1 cellular context compared by ENCODE assay signal in the genomic region with DNA sequence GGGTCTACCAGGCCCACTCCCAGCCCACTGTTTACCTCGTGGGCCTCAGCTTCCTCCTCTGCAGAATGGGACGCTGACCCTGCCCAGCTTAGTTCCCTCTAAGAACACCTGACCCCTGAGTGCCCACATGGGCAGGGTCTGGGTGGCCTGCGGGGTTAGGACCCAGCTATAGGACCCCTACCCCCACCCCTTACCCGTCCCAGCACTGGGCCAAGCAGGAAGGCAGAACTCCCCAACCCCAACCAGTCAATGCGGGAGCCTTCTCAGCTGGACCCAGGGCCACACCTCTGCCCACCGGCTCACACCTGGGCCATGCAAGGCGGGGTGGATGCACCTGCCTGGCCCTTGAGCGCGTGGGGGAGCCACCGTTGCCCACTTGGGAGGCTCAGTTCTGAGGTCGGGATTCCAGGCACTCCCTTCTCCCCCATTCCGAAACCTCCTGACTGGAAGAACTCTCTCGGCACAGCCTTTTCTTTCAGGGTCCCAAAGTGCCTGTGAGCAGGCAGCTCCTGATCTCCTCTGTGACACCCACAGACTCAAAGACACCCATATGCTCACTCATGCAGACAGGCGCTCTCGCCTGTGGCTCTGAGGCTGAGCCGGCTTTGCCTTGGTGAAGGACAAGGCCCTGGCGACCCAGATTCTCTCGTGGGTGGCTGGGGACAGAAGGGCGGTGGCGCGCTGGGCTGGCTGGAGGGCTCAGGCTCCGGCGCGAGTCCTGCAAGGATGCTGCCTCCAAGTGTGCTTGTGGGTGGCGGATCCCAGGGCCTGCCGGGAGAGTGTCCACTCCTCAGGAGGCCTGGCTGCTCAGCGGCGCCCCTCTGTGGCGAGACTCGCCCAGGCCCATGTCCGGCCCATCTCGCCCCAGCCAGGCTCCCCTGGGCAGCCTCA.
TF ChIP-seq lines count a peak whose summit lies in the region.

No MANE protein-coding gene starts in this region.

TF ChIP-seq in A549, 52 proteins besides CTCF, POLR2A, EP300 and RAD21 (continued from another document):
- TF ChIP-seq MYC (IDR thresholded peaks at IDR 0.05; ENCODE audit: borderline replicate concordance, low read length): no peak
- TF ChIP-seq TP53 (CRISPR knock-in tag; IDR thresholded peaks at IDR 0.05): no peak
- no peak for TF ChIP-seq KDM5A (IDR thresholded peaks at IDR 0.05)
- no peak for TF ChIP-seq CBX2 (IDR thresholded peaks at IDR 0.05; ENCODE audit: borderline replicate concordance, low read depth)
- no peak for TF ChIP-seq EHMT2 (IDR thresholded peaks at IDR 0.05; ENCODE audit: low read depth)
- TF ChIP-seq, protein P1, sequence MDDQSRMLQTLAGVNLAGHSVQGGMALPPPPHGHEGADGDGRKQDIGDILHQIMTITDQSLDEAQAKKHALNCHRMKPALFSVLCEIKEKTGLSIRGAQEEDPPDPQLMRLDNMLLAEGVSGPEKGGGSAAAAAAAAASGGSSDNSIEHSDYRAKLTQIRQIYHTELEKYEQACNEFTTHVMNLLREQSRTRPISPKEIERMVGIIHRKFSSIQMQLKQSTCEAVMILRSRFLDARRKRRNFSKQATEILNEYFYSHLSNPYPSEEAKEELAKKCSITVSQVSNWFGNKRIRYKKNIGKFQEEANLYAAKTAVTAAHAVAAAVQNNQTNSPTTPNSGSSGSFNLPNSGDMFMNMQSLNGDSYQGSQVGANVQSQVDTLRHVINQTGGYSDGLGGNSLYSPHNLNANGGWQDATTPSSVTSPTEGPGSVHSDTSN (IDR thresholded peaks at IDR 0.05): no peak
- TF ChIP-seq FOSB (CRISPR knock-in tag; IDR thresholded peaks at IDR 0.05): no peak
- no peak for TF ChIP-seq FOXS1 (CRISPR knock-in tag; IDR thresholded peaks at IDR 0.05)
- TF ChIP-seq, protein P2, sequence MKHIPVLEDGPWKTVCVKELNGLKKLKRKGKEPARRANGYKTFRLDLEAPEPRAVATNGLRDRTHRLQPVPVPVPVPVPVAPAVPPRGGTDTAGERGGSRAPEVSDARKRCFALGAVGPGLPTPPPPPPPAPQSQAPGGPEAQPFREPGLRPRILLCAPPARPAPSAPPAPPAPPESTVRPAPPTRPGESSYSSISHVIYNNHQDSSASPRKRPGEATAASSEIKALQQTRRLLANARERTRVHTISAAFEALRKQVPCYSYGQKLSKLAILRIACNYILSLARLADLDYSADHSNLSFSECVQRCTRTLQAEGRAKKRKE (CRISPR knock-in tag; IDR thresholded peaks at IDR 0.05; ENCODE audit: low read depth): no peak
- no peak for TF ChIP-seq FOSL2 (IDR thresholded peaks at IDR 0.05)
- no peak for TF ChIP-seq FOSL2 (CRISPR knock-in tag; IDR thresholded peaks at IDR 0.05)
- TF ChIP-seq, protein P3, sequence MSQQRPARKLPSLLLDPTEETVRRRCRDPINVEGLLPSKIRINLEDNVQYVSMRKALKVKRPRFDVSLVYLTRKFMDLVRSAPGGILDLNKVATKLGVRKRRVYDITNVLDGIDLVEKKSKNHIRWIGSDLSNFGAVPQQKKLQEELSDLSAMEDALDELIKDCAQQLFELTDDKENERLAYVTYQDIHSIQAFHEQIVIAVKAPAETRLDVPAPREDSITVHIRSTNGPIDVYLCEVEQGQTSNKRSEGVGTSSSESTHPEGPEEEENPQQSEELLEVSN (IDR thresholded peaks at IDR 0.05; ENCODE audit: borderline replicate concordance, low read depth): no peak
- TF ChIP-seq HEYL (CRISPR knock-in tag; IDR thresholded peaks at IDR 0.05): no peak
